Comparison of ENCODE assay signal across 12 cellular contexts in the genomic region with DNA sequence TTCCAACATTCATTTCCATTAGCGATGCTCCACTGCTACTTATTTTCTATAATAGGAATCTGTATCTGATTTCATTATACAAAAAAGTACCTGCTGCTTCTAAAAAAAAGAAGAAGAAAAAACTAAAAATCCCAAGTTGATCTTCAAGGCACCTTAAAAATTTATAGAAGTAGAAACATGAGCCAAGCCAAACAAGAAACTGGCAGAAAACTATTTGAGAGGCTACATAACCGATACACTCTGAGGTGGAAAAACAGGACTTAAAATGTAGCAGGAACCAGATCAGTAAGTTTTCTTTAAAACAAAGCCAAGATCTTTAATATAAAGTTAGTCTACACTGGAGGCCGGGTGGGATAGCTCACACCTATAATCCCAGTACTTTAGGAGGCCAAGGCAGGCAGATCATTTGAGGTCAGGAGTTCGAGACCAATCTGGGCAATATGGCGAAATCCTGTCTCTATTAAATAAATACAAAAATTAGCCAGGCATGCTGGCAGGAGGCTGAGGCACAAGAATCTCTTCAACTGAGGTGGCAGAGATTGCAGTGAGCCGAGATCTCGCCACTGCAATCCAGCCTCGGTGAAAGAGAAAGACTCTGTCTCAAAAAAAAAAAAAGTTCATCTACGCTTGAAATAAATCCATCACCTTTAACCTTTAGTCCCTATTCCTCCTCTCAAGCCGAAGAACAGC.
DNase-seq lines count a peak whose midpoint lies in the region; ATAC-seq, FAIRE-seq and TF ChIP-seq lines count a peak whose summit lies in the region.
"Had no signal": no experiment of that assay in that cellular context is flagged by ENCODE, and none has a peak within 500 bp of the region (broad histone marks: within the 10 kb centered on the region; RNA-seq: fewer than 3 reads in every experiment).

No MANE protein-coding gene starts in this region.

- no peak overlapping the region for H3K9ac ChIP-seq in endothelial cell of umbilical vein (replicated peaks; ENCODE audit: extremely low read depth, insufficient read depth, low read length)
- H3K9ac ChIP-seq in trophoblast cell (ENCODE audit: low read length) = no peak overlapping the region

- H4K91ac ChIP-seq in trophoblast cell (ENCODE audit: low read depth, low read length) = no peak overlapping the region

- H3K18ac ChIP-seq in trophoblast cell (ENCODE audit: low read length) = no peak overlapping the region

- 60 to 66% (median 60%) methylated on average over 10 of the region's 10 CpGs for WGBS in ovary, 3 donors
- whole genome bisulfite sequencing in trophoblast cell (ENCODE audit: extremely low coverage, insufficient coverage, insufficient read length) = no CpG with 5 or more reads among the region's 10 CpGs

- H3K27ac ChIP-seq in breast epithelium (peak overlapping the region; percentile 56 to 66), endothelial cell of umbilical vein (ENCODE audit: insufficient read depth, low read depth, low read length) (no peak overlapping the region), ovary (no peak overlapping the region), trophoblast cell (ENCODE audit: low read depth, low read length) (no peak overlapping the region)
- H3K27ac ChIP-seq: WERI-Rb-1 had no signal

- H2AFZ ChIP-seq in endothelial cell of umbilical vein (ENCODE audit: low read depth, low read length) (no peak overlapping the region), trophoblast cell (ENCODE audit: insufficient read depth, low read length, poor library complexity) (no peak overlapping the region)

- no peak overlapping the region for H4K12ac ChIP-seq in trophoblast cell (ENCODE audit: low read depth, low read length)

- no peaks in the 10 kb centered on the region for H3K27me3 ChIP-seq in breast epithelium
- H3K27me3 ChIP-seq in endothelial cell of umbilical vein (ENCODE audit: control insufficient read depth in 2 of 2, insufficient read depth in 2 of 2, low read length in 2 of 2) = no peaks in the 10 kb centered on the region
- H3K27me3 ChIP-seq in ovary = no peaks in the 10 kb centered on the region
- no peaks in the 10 kb centered on the region for H3K27me3 ChIP-seq in trophoblast cell (ENCODE audit: insufficient read depth, low read length)

- no peaks in the 10 kb centered on the region for H3K9me3 ChIP-seq in breast epithelium
- no peaks in the 10 kb centered on the region for H3K9me3 ChIP-seq in endothelial cell of umbilical vein (replicated peaks; ENCODE audit: control insufficient read depth, insufficient read depth, low read length)
- H3K9me3 ChIP-seq in ovary = no peaks in the 10 kb centered on the region
- no peaks in the 10 kb centered on the region for H3K9me3 ChIP-seq in trophoblast cell (ENCODE audit: insufficient read depth, low read depth, low read length)

- no peaks in the 10 kb centered on the region for H3K79me1 ChIP-seq in trophoblast cell (ENCODE audit: low read length)

- H3K36me3 Mint-ChIP-seq in MCF 10A (ENCODE audit: insufficient read depth, unreplicated experiment) = peaks cover 43% of the 10 kb centered on the region
- peaks cover 41% of the 10 kb centered on the region for H3K36me3 Mint-ChIP-seq in nephron (ENCODE audit: low read depth)
- peaks cover 8% of the 10 kb centered on the region for H3K36me3 Mint-ChIP-seq in type B pancreatic cell

- no peak overlapping the region for H2BK120ac ChIP-seq in trophoblast cell (ENCODE audit: insufficient read depth, low read length, poor library complexity)

- CTCF ChIA-PET in MCF 10A (lab: Yijun Ruan, JAX) = interaction anchor here (0.5 to 2.2 kb wide), 24 partner anchors 9 to 921 kb away, joined by 3 to 17 read pairs (median 4); no protein-coding TSS in a partner anchor
- CTCF ChIA-PET in endothelial cell of umbilical vein (lab: Charles Lee) = interaction anchor here (0.6 to 1.7 kb wide), 13 partner anchors 8 to 711 kb away, joined by 3 to 11 read pairs (median 4); no protein-coding TSS in a partner anchor

- peaks cover 0 to 9% of the 10 kb centered on the region in 2 donors for H3K4me1 ChIP-seq in breast epithelium
- H3K4me1 ChIP-seq in endothelial cell of umbilical vein (ENCODE audit: control insufficient read depth, extremely low read depth, insufficient read depth, low read length) = no peaks in the 10 kb centered on the region
- H3K4me1 ChIP-seq in ovary (ENCODE audit: insufficient read depth) = peaks cover 5% of the 10 kb centered on the region
- H3K4me1 ChIP-seq in trophoblast cell (ENCODE audit: control insufficient read depth in 1 of 2, insufficient read depth in 2 of 2, low read length in 2 of 2) = no peaks in the 10 kb centered on the region

- H3K4me1 Mint-ChIP-seq in MCF 10A (ENCODE audit: insufficient read depth, unreplicated experiment) = peaks cover 1% of the 10 kb centered on the region
- H3K4me1 Mint-ChIP-seq in nephron = peaks cover 33% of the 10 kb centered on the region
- H3K4me1 Mint-ChIP-seq in type B pancreatic cell (ENCODE audit: unreplicated experiment) = peaks cover 25% of the 10 kb centered on the region

- TF ChIP-seq EP300 in ovary (IDR thresholded peaks at IDR 0.05) = no peak

- no peak overlapping the region for H4K8ac ChIP-seq in trophoblast cell (ENCODE audit: low read depth, low read length)

- intact Hi-C loops in breast epithelium (cut with DNase I; ENCODE audit: low total_unique reads) = no loop called here
- intact Hi-C loops in MCF 10A (cut with micrococcal nuclease) = loop anchor here (5.0 to 10.0 kb wide), 4 partner anchors 238 to 708 kb away; partner anchors contain the start of gene MED13L
- intact Hi-C loops in endothelial cell of umbilical vein (cut with micrococcal nuclease) = loop anchor here (1.0 to 5.0 kb wide), 7 partner anchors 138 to 708 kb away; partner anchors contain the start of gene MED13L
- intact Hi-C loops in ovary (cut with DNase I) = loop anchor here in 2 of 4 donors (5.0 to 10.0 kb wide), 3 partner anchors 603 to 686 kb away; no protein-coding TSS in a partner anchor

- no peak for FAIRE-seq in endothelial cell of umbilical vein (lab: Jason Lieb, UNC)

- no peaks in the 10 kb centered on the region for H4K20me1 ChIP-seq in endothelial cell of umbilical vein (replicated peaks; ENCODE audit: control insufficient read depth, extremely low read depth, insufficient read depth, low read length)

- H3K4me3 Mint-ChIP-seq in MCF 10A (ENCODE audit: unreplicated experiment) = no peak overlapping the region
- H3K4me3 Mint-ChIP-seq in nephron = peak overlapping the region in 1 of 3 experiments; percentile 3
- peak overlapping the region; percentile 5 for H3K4me3 Mint-ChIP-seq in type B pancreatic cell
- H3K4me3 Mint-ChIP-seq: brain had no signal

- H3K79me2 ChIP-seq in endothelial cell of umbilical vein (ENCODE audit: control insufficient read depth, insufficient read depth, low read length) = no peaks in the 10 kb centered on the region
- H3K79me2 ChIP-seq in trophoblast cell (ENCODE audit: control insufficient read depth, insufficient read depth, low read length, poor library complexity) = no peaks in the 10 kb centered on the region

- no peak for TF ChIP-seq POLR2A in breast epithelium (IDR thresholded peaks at IDR 0.05)
- no peak for TF ChIP-seq POLR2A in endothelial cell of umbilical vein (IDR thresholded peaks at IDR 0.05; ENCODE audit: low read depth, low read length)
- no peak for TF ChIP-seq POLR2A in ovary (IDR thresholded peaks at IDR 0.05)

- no peak overlapping the region for H2BK5ac ChIP-seq in trophoblast cell (ENCODE audit: low read depth, low read length, poor library complexity)

- BruUV-seq in MCF 10A (replicated peaks; lab: Mats Ljungman, UMichigan) (no TSS peak), endothelial cell of umbilical vein (replicated peaks; lab: Mats Ljungman, UMichigan) (no TSS peak)

- TF ChIP-seq CTCF in breast epithelium (IDR thresholded peaks at IDR 0.05) (no peak), MCF 10A (IDR thresholded peaks at IDR 0.05; ENCODE audit: unreplicated experiment) (no peak), endothelial cell of umbilical vein (IDR thresholded peaks at IDR 0.05; ENCODE audit: extremely low read depth in 1 of 2, insufficient read depth in 1 of 2, low read depth in 1 of 2, low read length in 2 of 2) (no peak), nephron (IDR thresholded peaks at IDR 0.05; ENCODE audit: unreplicated experiment in 3 of 3) (no peak), type B pancreatic cell (conservative IDR thresholded peaks at IDR 0.05) (no peak), ovary (IDR thresholded peaks at IDR 0.05) (no peak)

- no peak overlapping the region for H2BK12ac ChIP-seq in trophoblast cell (ENCODE audit: low read length)

- H3K4ac ChIP-seq in trophoblast cell (ENCODE audit: low read depth, low read length) = no peak overlapping the region

- dilution Hi-C loops in endothelial cell of umbilical vein (cut with MboI; ENCODE audit: extremely low pct_ligation_motif_present, low sequenced_read_pairs) = no loop called here

- H3K36me3 ChIP-seq in breast epithelium = peaks cover 12% of the 10 kb centered on the region
- peaks cover 6 to 14% of the 10 kb centered on the region in 2 experiments for H3K36me3 ChIP-seq in endothelial cell of umbilical vein (ENCODE audit: control insufficient read depth in 2 of 2, extremely low read depth in 1 of 2, insufficient read depth in 2 of 2, low read length in 2 of 2)
- H3K36me3 ChIP-seq in ovary = no peaks in the 10 kb centered on the region
- peaks cover 21 to 30% of the 10 kb centered on the region in 2 experiments for H3K36me3 ChIP-seq in trophoblast cell (ENCODE audit: control insufficient read depth in 1 of 2, insufficient read depth in 2 of 2, low read length in 2 of 2)

- no peak overlapping the region for H3K23ac ChIP-seq in trophoblast cell (ENCODE audit: low read length)

- H3K9me1 ChIP-seq in endothelial cell of umbilical vein (replicated peaks; ENCODE audit: control insufficient read depth, extremely low read depth, insufficient read depth, low read length) = no peaks in the 10 kb centered on the region

- DNase-seq in breast epithelium (ENCODE audit: low spot score in 2 of 2) (no peak), MCF 10A (ENCODE audit: unreplicated experiment) (no peak), endothelial cell of umbilical vein (ENCODE audit: low read depth, low spot score) (peak; percentile 6), type B pancreatic cell (ENCODE audit: extremely low spot score, unreplicated experiment) (no peak), ovary (no peak), trophoblast cell (no peak)
- DNase-seq: GDM1, NCI-H748 treated with DMSO at 0.1 percent for 48 hours, WERI-Rb-1 had no signal

- no peak overlapping the region for H2AK5ac ChIP-seq in trophoblast cell (ENCODE audit: low read length)

- H3K4me2 ChIP-seq in endothelial cell of umbilical vein (ENCODE audit: insufficient read depth, low read length) (no peak overlapping the region), trophoblast cell (ENCODE audit: low read length) (no peak overlapping the region)

- no peak for ATAC-seq in HG03039 (IDR thresholded peaks at IDR 0.05; ENCODE audit: unreplicated experiment)

- H3K4me3 ChIP-seq in breast epithelium (no peak overlapping the region), endothelial cell of umbilical vein (replicated peaks in 1 of 3; ENCODE audit: insufficient read depth in 1 of 3, low read depth in 1 of 3, low read length in 3 of 3) (no peak overlapping the region), ovary (no peak overlapping the region), trophoblast cell (ENCODE audit: low read depth, low read length) (no peak overlapping the region)

- H3K14ac ChIP-seq in trophoblast cell (ENCODE audit: low read length) = no peak overlapping the region

- H3K27ac Mint-ChIP-seq in MCF 10A (ENCODE audit: low read depth, unreplicated experiment) (no peak overlapping the region), nephron (peak overlapping the region in 2 of 3 experiments; percentile 46 to 70), type B pancreatic cell (peak overlapping the region; percentile 79)

- POLR2A ChIA-PET in MCF 10A (lab: Yijun Ruan, JAX) (interaction anchor here (0.6 to 0.7 kb wide), 3 partner anchors 122 to 547 kb away, joined by 3 read pairs; no protein-coding TSS in a partner anchor), endothelial cell of umbilical vein (lab: Charles Lee) (no interaction called here)

- H3K9me3 Mint-ChIP-seq in MCF 10A (ENCODE audit: unreplicated experiment) = no peaks in the 10 kb centered on the region
- H3K9me3 Mint-ChIP-seq in nephron = no peaks in the 10 kb centered on the region
- H3K9me3 Mint-ChIP-seq in type B pancreatic cell = no peaks in the 10 kb centered on the region
- H3K9me3 Mint-ChIP-seq: brain had no signal

- no peaks in the 10 kb centered on the region for H3K27me3 Mint-ChIP-seq in MCF 10A (ENCODE audit: insufficient read depth, unreplicated experiment)
- no peaks in the 10 kb centered on the region for H3K27me3 Mint-ChIP-seq in nephron (ENCODE audit: low read depth)
- H3K27me3 Mint-ChIP-seq in type B pancreatic cell = no peaks in the 10 kb centered on the region
- H3K27me3 Mint-ChIP-seq: brain had no signal

Comparison
In these comparisons a context has a peak if more than half of its experiments do, and no peak if none do; other contexts are left out.
1. H3K27ac ChIP-seq: peak in breast epithelium (2 of 2); none in endothelial cell of umbilical vein (single experiment), ovary (0 of 2) and trophoblast cell (single experiment).